In the genomic region with DNA sequence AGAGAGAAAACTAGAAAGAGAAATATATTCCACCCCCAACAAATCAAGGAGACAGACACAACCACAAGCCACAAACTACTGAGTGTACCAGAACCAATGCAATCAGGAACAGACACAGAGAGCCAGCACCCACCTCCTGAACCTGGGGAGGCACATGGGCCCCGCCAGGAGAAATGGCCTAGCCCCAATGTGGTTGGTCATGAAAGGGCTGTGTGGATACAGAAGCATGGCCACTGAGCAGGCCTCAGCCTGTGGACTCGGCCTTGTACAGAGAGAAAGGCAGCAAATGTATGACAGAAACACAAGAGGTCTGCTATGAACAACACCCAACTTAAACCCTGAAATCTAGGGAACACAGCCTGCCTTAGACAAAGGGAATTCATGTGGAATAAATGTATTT, we compare ENCODE assay signal across 12 cellular contexts. TPM values are rescaled to one million over a fixed set of nuclear protein-coding genes. Genes with fewer than 3 reads are reported as not detected.
DNase-seq lines count a peak whose midpoint lies in the region; ATAC-seq, FAIRE-seq and TF ChIP-seq lines count a peak whose summit lies in the region.
"Had no signal": no experiment of that assay in that cellular context is flagged by ENCODE, and none has a peak within 500 bp of the region (broad histone marks: within the 10 kb centered on the region; RNA-seq: fewer than 3 reads in every experiment).

No MANE protein-coding gene starts in this region.

- H3K9me3 Mint-ChIP-seq in glutamatergic neuron (ENCODE audit: unreplicated experiment), result peaks cover 12% of the 10 kb centered on the region

- TF ChIP-seq POLR2A in H54 (IDR thresholded peaks at IDR 0.05; ENCODE audit: low read depth, low read length), result no peak

- no peaks in the 10 kb centered on the region for H3K27me3 Mint-ChIP-seq in glutamatergic neuron (ENCODE audit: unreplicated experiment)

- peaks cover 15% of the 10 kb centered on the region for H3K36me3 Mint-ChIP-seq in glutamatergic neuron (ENCODE audit: unreplicated experiment)

- TF ChIP-seq CTCF in glutamatergic neuron (IDR thresholded peaks at IDR 0.05; ENCODE audit: partially characterized antibody, unreplicated experiment), result no peak

- H3K4me3 Mint-ChIP-seq in glutamatergic neuron (ENCODE audit: unreplicated experiment), result no peak overlapping the region

- FAIRE-seq in H54 (lab: Jason Lieb, UNC), result no peak

- H3K27ac Mint-ChIP-seq in glutamatergic neuron (ENCODE audit: unreplicated experiment), result peak overlapping the region; percentile 1
- H3K27ac Mint-ChIP-seq: CD4-positive, CD25-positive, alpha-beta regulatory T cell had no signal

- peak; percentile 9 for DNase-seq in activated effector memory CD4-positive, alpha-beta T cell treated with anti-CD3 and anti-CD28 coated beads, Interleukin-2, amount 50 U/mL, for 16 hours
- DNase-seq in activated effector memory CD4-positive, alpha-beta T cell treated with Interleukin-2 at 50 U/mL for 16 hours, result no peak
- no peak for DNase-seq in glutamatergic neuron
- peak; percentile 81 for DNase-seq in retina
- no peak for DNase-seq in H54 (ENCODE audit: insufficient read length, low spot score)
- DNase-seq in foreskin melanocyte, result no peak
- DNase-seq: 8988T; AML-193; CD4-positive, CD25-positive, alpha-beta regulatory T cell had no signal

- H3K4me1 Mint-ChIP-seq in glutamatergic neuron (ENCODE audit: low read depth, unreplicated experiment), result peaks cover 19% of the 10 kb centered on the region
- H3K4me1 Mint-ChIP-seq: CD4-positive, CD25-positive, alpha-beta regulatory T cell had no signal

- ATAC-seq in HG03442 (IDR thresholded peaks at IDR 0.05; ENCODE audit: unreplicated experiment), result no peak
- ATAC-seq: HCT116 had no signal

RNA-seq across cellular contexts. Expression of a gene that starts 17.1 kb away (rescaled TPM):
- total RNA-seq in glutamatergic neuron (ENCODE audit: unreplicated experiment), result 72.4 TPM
- total RNA-seq: H4 had no signal

Comparison
In these comparisons a context has a peak if more than half of its experiments do, and no peak if none do; other contexts are left out.
1. DNase-seq: peak in activated effector memory CD4-positive, alpha-beta T cell treated with anti-CD3 and anti-CD28 coated beads, Interleukin-2, amount 50 U/mL, for 16 hours (single experiment) and retina (single experiment); none in activated effector memory CD4-positive, alpha-beta T cell treated with Interleukin-2 at 50 U/mL for 16 hours (single experiment), glutamatergic neuron (single experiment), H54 (single experiment) and foreskin melanocyte (single experiment).